In the genomic region with DNA sequence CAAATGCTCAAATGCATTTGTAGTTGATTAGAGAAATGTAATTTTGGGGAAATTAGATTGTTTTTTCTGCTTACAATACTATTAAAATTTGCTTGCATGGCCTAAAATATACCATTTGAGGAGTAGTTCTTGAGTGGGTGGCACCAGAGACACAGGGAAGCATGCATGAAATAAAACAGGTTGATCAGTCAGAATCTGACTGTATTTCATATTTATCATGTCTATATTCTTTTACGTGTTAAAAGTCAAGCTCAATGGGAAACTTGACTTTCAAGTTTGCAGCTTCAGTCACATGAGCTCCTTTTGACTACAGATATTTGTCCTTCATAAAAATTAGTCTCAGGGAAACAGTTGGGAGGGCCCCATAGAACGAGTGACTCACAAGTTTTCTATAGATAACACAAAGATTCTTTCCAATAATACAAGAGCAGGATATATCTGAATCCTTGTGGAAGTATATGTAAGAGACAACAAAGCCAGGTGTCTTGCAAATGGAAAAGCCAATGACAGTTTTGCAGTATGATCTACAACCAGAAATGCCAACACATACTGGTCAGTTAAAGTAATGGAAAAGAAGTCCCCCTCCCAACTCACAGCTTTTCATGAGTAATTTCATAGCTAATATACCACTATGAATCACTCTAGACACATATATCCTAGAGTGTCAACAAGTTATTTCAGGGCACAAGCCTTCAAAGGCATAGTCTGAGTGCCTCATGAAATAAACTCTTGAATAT, we compare ENCODE assay signal across 10 cellular contexts. TPM values are rescaled to one million over a fixed set of nuclear protein-coding genes. Genes with fewer than 3 reads are reported as not detected.
DNase-seq lines count a peak whose midpoint lies in the region; ATAC-seq and TF ChIP-seq lines count a peak whose summit lies in the region.
"Had no signal": no experiment of that assay in that cellular context is flagged by ENCODE, and none has a peak within 500 bp of the region (broad histone marks: within the 10 kb centered on the region; RNA-seq: fewer than 3 reads in every experiment).

No MANE protein-coding gene starts in this region.

- H3K27ac Mint-ChIP-seq in CD14-positive monocyte: peak overlapping the region; percentile 78 to 94 (median 82)

- no peaks in the 10 kb centered on the region for H3K9me3 ChIP-seq in HEK293 (ENCODE audit: control insufficient read depth, insufficient read depth, low read depth, low read length)
- no peaks in the 10 kb centered on the region for H3K9me3 ChIP-seq in muscle layer of duodenum (ENCODE audit: control insufficient read depth in 1 of 2, low read length in 2 of 2)

- TF ChIP-seq CTCF in CD14-positive monocyte (IDR thresholded peaks at IDR 0.05) (no peak), HEK293 (tag by site-specific recombination; IDR thresholded peaks at IDR 0.05) (no peak)

- no peak overlapping the region for H3K4me3 ChIP-seq in HEK293 (ENCODE audit: low read depth, low read length)
- H3K4me3 ChIP-seq in muscle layer of duodenum (ENCODE audit: low read depth in 1 of 2, low read length in 2 of 2): no peak overlapping the region

- no peak overlapping the region for H3K4me3 Mint-ChIP-seq in CD14-positive monocyte

- no peaks in the 10 kb centered on the region for H3K27me3 Mint-ChIP-seq in CD14-positive monocyte (ENCODE audit: low read depth in 3 of 3)

- POLR2A ChIA-PET in HEK293 (lab: Yijun Ruan, JAX): no interaction called here

- H3K36me3 Mint-ChIP-seq in CD14-positive monocyte: peaks cover 59 to 90% of the 10 kb centered on the region in 2 donors

- intact Hi-C loops in CD14-positive monocyte (cut with micrococcal nuclease): no loop called here

- H3K36me3 ChIP-seq in HEK293 (ENCODE audit: control insufficient read depth in 2 of 2, insufficient read depth in 1 of 2, low read length in 2 of 2) (peaks cover 23 to 27% of the 10 kb centered on the region in 2 experiments), muscle layer of duodenum (ENCODE audit: control insufficient read depth in 1 of 2, insufficient read depth in 2 of 2, low read length in 2 of 2) (peaks cover 10 to 23% of the 10 kb centered on the region in 2 donors)

- CTCF ChIA-PET in HEK293 (lab: Yijun Ruan, JAX): interaction anchor here (1.5 kb wide), 1 partner anchor 25 kb away, joined by 6 read pairs; no protein-coding TSS in a partner anchor

- H3K27ac ChIP-seq in HEK293 (ENCODE audit: extremely low read depth, low read depth, low read length) (no peak overlapping the region), muscle layer of duodenum (ENCODE audit: low read length) (peak overlapping the region; percentile 1)
- H3K27ac ChIP-seq: KMS-11 had no signal

- no peak for ATAC-seq in HG03039 (IDR thresholded peaks at IDR 0.05; ENCODE audit: unreplicated experiment)

- H3K27me3 ChIP-seq in muscle layer of duodenum (ENCODE audit: low read depth, low read length): no peaks in the 10 kb centered on the region

- peaks cover 0 to 2% (median 0%) of the 10 kb centered on the region in 7 donors for H3K9me3 Mint-ChIP-seq in CD14-positive monocyte

- DNase-seq in CD14-positive monocyte (ENCODE audit: low spot score) (no peak), amniotic epithelial cell (ENCODE audit: low read depth) (peak; percentile 84), midbrain (lab: John Stamatoyannopoulos, UW) (no peak), dedifferentiated amniotic fluid mesenchymal stem cell (ENCODE audit: extremely low spot score) (no peak), Kasumi-1 (lab: John Stamatoyannopoulos, UW) (no peak)
- DNase-seq: activated effector memory CD4-positive, alpha-beta T cell treated with anti-CD3 and anti-CD28 coated beads, Interleukin-2, amount 50 U/mL, for 16 hours had no signal

- no peaks in the 10 kb centered on the region for H3K4me1 ChIP-seq in HEK293 (ENCODE audit: control insufficient read depth, insufficient read depth, low read length)
- H3K4me1 ChIP-seq in muscle layer of duodenum (ENCODE audit: control insufficient read depth in 1 of 2, insufficient read depth in 2 of 2, low read length in 2 of 2): no peaks in the 10 kb centered on the region

- H3K4me1 Mint-ChIP-seq in CD14-positive monocyte: peaks cover 23% of the 10 kb centered on the region

TF ChIP-seq in HEK293, 187 proteins besides CTCF, POLR2A, EP300 and RAD21:
- peak; percentile 73 for TF ChIP-seq SCRT2 (tag by site-specific recombination; IDR thresholded peaks at IDR 0.05)
- TF ChIP-seq ZBTB17 (tag by site-specific recombination; IDR thresholded peaks at IDR 0.05): no peak
- no peak for TF ChIP-seq ZNF792 (tag by site-specific recombination; IDR thresholded peaks at IDR 0.05)
- TF ChIP-seq, protein P1, sequence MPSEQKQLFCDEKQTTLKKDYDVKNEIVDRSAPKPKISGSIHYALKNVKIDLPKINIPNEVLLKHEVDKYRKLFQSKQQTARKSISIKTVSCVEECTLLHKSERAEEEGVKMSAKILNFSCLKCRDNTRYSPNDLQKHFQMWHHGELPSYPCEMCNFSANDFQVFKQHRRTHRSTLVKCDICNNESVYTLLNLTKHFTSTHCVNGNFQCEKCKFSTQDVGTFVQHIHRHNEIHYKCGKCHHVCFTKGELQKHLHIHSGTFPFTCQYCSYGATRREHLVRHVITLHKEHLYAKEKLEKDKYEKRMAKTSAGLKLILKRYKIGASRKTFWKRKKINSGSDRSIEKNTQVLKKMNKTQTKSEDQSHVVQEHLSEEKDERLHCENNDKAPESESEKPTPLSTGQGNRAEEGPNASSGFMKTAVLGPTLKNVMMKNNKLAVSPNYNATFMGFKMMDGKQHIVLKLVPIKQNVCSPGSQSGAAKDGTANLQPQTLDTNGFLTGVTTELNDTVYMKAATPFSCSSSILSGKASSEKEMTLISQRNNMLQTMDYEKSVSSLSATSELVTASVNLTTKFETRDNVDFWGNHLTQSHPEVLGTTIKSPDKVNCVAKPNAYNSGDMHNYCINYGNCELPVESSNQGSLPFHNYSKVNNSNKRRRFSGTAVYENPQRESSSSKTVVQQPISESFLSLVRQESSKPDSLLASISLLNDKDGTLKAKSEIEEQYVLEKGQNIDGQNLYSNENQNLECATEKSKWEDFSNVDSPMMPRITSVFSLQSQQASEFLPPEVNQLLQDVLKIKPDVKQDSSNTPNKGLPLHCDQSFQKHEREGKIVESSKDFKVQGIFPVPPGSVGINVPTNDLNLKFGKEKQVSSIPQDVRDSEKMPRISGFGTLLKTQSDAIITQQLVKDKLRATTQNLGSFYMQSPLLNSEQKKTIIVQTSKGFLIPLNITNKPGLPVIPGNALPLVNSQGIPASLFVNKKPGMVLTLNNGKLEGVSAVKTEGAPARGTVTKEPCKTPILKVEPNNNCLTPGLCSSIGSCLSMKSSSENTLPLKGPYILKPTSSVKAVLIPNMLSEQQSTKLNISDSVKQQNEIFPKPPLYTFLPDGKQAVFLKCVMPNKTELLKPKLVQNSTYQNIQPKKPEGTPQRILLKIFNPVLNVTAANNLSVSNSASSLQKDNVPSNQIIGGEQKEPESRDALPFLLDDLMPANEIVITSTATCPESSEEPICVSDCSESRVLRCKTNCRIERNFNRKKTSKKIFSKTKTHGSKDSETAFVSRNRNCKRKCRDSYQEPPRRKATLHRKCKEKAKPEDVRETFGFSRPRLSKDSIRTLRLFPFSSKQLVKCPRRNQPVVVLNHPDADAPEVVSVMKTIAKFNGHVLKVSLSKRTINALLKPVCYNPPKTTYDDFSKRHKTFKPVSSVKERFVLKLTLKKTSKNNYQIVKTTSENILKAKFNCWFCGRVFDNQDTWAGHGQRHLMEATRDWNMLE (tag by site-specific recombination; conservative IDR thresholded peaks at IDR 0.05; ENCODE audit: low read depth): no peak
TF ChIP-seq in HEK293: peak in this region for 1.

RNA-seq across cellular contexts. Expression of a gene that starts 42.2 kb away (rescaled TPM):
- polyA plus RNA-seq in CD14-positive monocyte: not detected
